Comparison of ENCODE assay signal across 15 cellular contexts in genomic region chr7:153993402-153993801, GRCh38. TPM values are rescaled to one million over a fixed set of nuclear protein-coding genes. Genes with fewer than 3 reads are reported as not detected.
"Had no signal": no experiment of that assay in that cellular context is flagged by ENCODE, and none has a peak within 500 bp of the region (broad histone marks: within the 10 kb centered on the region; RNA-seq: fewer than 3 reads in every experiment).

No MANE protein-coding gene starts in this region.

RNA-seq across cellular contexts. Expression of gene DPP6, which starts 58.8 kb away (rescaled TPM):
- total RNA-seq: activated B cell treated with CpG ODN at 0.5 μM for 24 hours; activated CD4-positive, alpha-beta memory T cell treated with anti-CD3 and anti-CD28 coated beads for 36 hours; activated CD4-positive, alpha-beta memory T cell treated with anti-CD3 and anti-CD28 coated beads, Interleukin-2, amount 10 ng/mL, durations not matched to agents 7 days and 5 days; activated CD4-positive, alpha-beta T cell treated with anti-CD3 and anti-CD28 coated beads for 36 hours; activated CD4-positive, alpha-beta T cell treated with anti-CD3 and anti-CD28 coated beads, Interleukin-2, amount 10 ng/mL, durations not matched to agents 24 days and 14 days; activated CD4-positive, alpha-beta T cell treated with anti-CD3 and anti-CD28 coated beads, Interleukin-2, amount 10 ng/mL, durations not matched to agents 7 days and 5 days; activated CD8-positive, alpha-beta memory T cell treated with anti-CD3 and anti-CD28 coated beads for 36 hours; activated CD8-positive, alpha-beta memory T cell treated with anti-CD3 and anti-CD28 coated beads, Interleukin-2, amount 10 ng/mL, durations not matched to agents 7 days and 5 days; activated CD8-positive, alpha-beta T cell treated with anti-CD3 and anti-CD28 coated beads for 36 hours; activated CD8-positive, alpha-beta T cell treated with anti-CD3 and anti-CD28 coated beads, Interleukin-2, amount 10 ng/mL, durations not matched to agents 7 days and 5 days; T-cell; T-helper 1 cell treated with Interleukin-12 subunit alpha and Interleukin-12 subunit beta and Interleukin-4 antibody, amounts not matched to agents 30 ng/mL and 1 ng/mL, for 36 hours; T-helper 17 cell; T-helper 2 cell treated with Interferon-gamma antibody and Interleukin-4, amounts not matched to agents 100 ng/mL and 5 ng/mL, for 36 hours; WTC11 had no signal
